In the genomic region with DNA sequence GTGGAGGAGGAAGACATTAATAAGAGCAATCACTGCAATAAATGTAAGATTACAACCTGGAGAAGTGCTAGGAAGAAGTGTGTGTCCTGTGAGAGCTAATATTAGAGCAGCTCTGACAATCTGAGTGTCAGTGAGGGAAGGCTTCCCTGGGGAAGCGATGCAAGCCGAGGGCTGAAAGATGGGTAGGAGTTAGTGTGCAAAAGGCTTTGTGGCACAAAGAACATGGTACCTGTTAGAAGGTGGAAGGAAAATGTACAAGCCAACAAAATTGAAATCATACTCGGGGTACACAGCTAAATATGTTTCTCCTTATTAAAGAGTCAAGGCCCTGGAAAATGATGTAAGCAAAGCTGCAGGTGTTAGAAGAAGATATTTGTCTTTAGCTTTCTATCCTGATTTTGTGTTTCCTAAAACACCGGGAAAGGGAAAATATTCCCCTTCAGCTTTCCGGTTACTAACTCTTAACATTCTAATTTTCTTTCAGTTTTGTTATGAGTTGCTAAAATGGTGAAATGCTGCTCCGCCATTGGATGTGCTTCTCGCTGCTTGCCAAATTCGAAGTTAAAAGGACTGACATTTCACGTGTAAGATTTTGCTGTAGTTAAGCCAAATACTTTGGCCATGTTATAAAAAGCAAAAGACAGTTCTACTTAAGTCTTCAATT, we compare ENCODE assay signal across 8 cellular contexts. TPM values are rescaled to one million over a fixed set of nuclear protein-coding genes. Genes with fewer than 3 reads are reported as not detected.
A peak's percentile ranks its signal among the peaks of the same experiment; 100 is the strongest.
DNase-seq lines count a peak whose midpoint lies in the region; ATAC-seq and TF ChIP-seq lines count a peak whose summit lies in the region.

No MANE protein-coding gene starts in this region.

- no peaks in the 10 kb centered on the region for H3K9me3 ChIP-seq in psoas muscle

- H3K4me1 Mint-ChIP-seq in T-helper 1 cell treated with Interleukin-12 subunit alpha and Interleukin-12 subunit beta and Interleukin-4 antibody, amounts not matched to agents 30 μg/mL and 1 μg/mL, for 36 hours (ENCODE audit: low read depth), result peaks cover 21% of the 10 kb centered on the region

- H3K27me3 ChIP-seq in psoas muscle (ENCODE audit: insufficient read depth in 3 of 3, low read length in 2 of 3), result no peaks in the 10 kb centered on the region

- no peak overlapping the region for H3K4me3 Mint-ChIP-seq in T-helper 1 cell treated with Interleukin-12 subunit alpha and Interleukin-12 subunit beta and Interleukin-4 antibody, amounts not matched to agents 30 μg/mL and 1 μg/mL, for 36 hours

- no peaks in the 10 kb centered on the region for H3K9me3 Mint-ChIP-seq in T-helper 1 cell treated with Interleukin-12 subunit alpha and Interleukin-12 subunit beta and Interleukin-4 antibody, amounts not matched to agents 30 μg/mL and 1 μg/mL, for 36 hours

- intact Hi-C loops in psoas muscle (cut with DNase I), result no loop called here

- peak overlapping the region; percentile 94 for H3K27ac ChIP-seq in psoas muscle

- TF ChIP-seq CTCF in fibroblast of mammary gland (conservative IDR thresholded peaks at IDR 0.05; ENCODE audit: control insufficient read depth, insufficient read depth, low read depth, low read length) (no peak), psoas muscle (IDR thresholded peaks at IDR 0.05) (no peak)

- no peaks in the 10 kb centered on the region for H3K27me3 Mint-ChIP-seq in T-helper 1 cell treated with Interleukin-12 subunit alpha and Interleukin-12 subunit beta and Interleukin-4 antibody, amounts not matched to agents 30 μg/mL and 1 μg/mL, for 36 hours (ENCODE audit: low read depth)

- DNase-seq in NCI-H2171 treated with DMSO at 0.1 percent for 48 hours (lab: John Stamatoyannopoulos, UW), result peak; percentile 53
- no peak for DNase-seq in NCI-H2171 (lab: John Stamatoyannopoulos, UW)
- DNase-seq in fibroblast of mammary gland (ENCODE audit: low read depth), result peak; percentile 2
- DNase-seq in psoas muscle, result no peak
- DNase-seq in inferior parietal cortex (ENCODE audit: extremely low spot score), result no peak
- no peak for DNase-seq in EL

- ATAC-seq in HG02870 (IDR thresholded peaks at IDR 0.05; ENCODE audit: unreplicated experiment) (peak; percentile 0), psoas muscle (peak in 1 of 4 donors; percentile 4)

- H3K4me3 ChIP-seq in fibroblast of mammary gland (ENCODE audit: control insufficient read depth, low read depth, low read length) (peak overlapping the region; percentile 95), psoas muscle (peak overlapping the region; percentile 80)

- H3K36me3 ChIP-seq in psoas muscle (ENCODE audit: insufficient read depth in 1 of 2, low read depth in 1 of 2), result peaks cover 0 to 27% of the 10 kb centered on the region in 2 donors

- H3K27ac Mint-ChIP-seq in T-helper 1 cell treated with Interleukin-12 subunit alpha and Interleukin-12 subunit beta and Interleukin-4 antibody, amounts not matched to agents 30 μg/mL and 1 μg/mL, for 36 hours, result peak overlapping the region; percentile 98

- H3K4me1 ChIP-seq in psoas muscle, result peaks cover 32% of the 10 kb centered on the region

- WGBS in psoas muscle, 3 donors, result 49 to 59% (median 51%) methylated on average over 9 of the region's 9 CpGs

- H3K36me3 Mint-ChIP-seq in T-helper 1 cell treated with Interleukin-12 subunit alpha and Interleukin-12 subunit beta and Interleukin-4 antibody, amounts not matched to agents 30 μg/mL and 1 μg/mL, for 36 hours (ENCODE audit: low read depth), result peaks cover 24% of the 10 kb centered on the region

RNA-seq across cellular contexts. Expression of a gene that starts 0.8 kb away (rescaled TPM):
- 10 to 100 TPM; 10.9 to 17.8 (median 14.5) TPM for total RNA-seq in psoas muscle
- polyA plus RNA-seq in psoas muscle, result 10 to 100 TPM in 1 of 3 donors, 1 to 10 TPM in 2; 3.8 to 13.1 (median 4.2) TPM

RNA-seq across cellular contexts. Expression of a gene that starts 0.9 kb away (rescaled TPM):
- 10 to 100 TPM; 27.8 to 43.9 (median 29.0) TPM for total RNA-seq in psoas muscle
- polyA plus RNA-seq in psoas muscle, result 10 to 100 TPM; 15.6 to 50.7 (median 21.1) TPM

RNA-seq across cellular contexts. Expression of a gene that starts 40.8 kb away (rescaled TPM):
- under 1 TPM in 1 of 4 donors, not detected in 3; 0.15 TPM for total RNA-seq in psoas muscle
- under 1 TPM; 0.04 to 0.14 (median 0.05) TPM for polyA plus RNA-seq in psoas muscle

Comparison
In these comparisons a context has a peak if more than half of its experiments do, and no peak if none do; other contexts are left out.
1. DNase-seq: peak in NCI-H2171 treated with DMSO at 0.1 percent for 48 hours (single experiment) and fibroblast of mammary gland (single experiment); none in NCI-H2171 (single experiment), psoas muscle (0 of 2), inferior parietal cortex (single experiment) and EL (single experiment).